ENCODE assay signal across 1 cellular context in genomic region chr11:554824-555499, GRCh38.
TF ChIP-seq lines count a peak whose summit lies in the region.

No MANE protein-coding gene starts in this region.

TF ChIP-seq in HepG2, 621 proteins besides CTCF, POLR2A, EP300 and RAD21 (continued from another document and continues in another):
- no peak for TF ChIP-seq STAT6 (CRISPR knock-in tag; IDR thresholded peaks at IDR 0.05; ENCODE audit: borderline replicate concordance)
- TF ChIP-seq ZNF569 (CRISPR knock-in tag; IDR thresholded peaks at IDR 0.05; ENCODE audit: borderline replicate concordance): no peak
- no peak for TF ChIP-seq CEBPB (IDR thresholded peaks at IDR 0.05; ENCODE audit: borderline replicate concordance, low read depth, low read length)
- no peak for TF ChIP-seq MAZ (IDR thresholded peaks at IDR 0.05; ENCODE audit: borderline replicate concordance, low read depth, low read length)
- TF ChIP-seq MAZ (CRISPR knock-in tag; IDR thresholded peaks at IDR 0.05; ENCODE audit: low read depth): peak; percentile 92
- TF ChIP-seq ZBTB49 (CRISPR knock-in tag; IDR thresholded peaks at IDR 0.05; ENCODE audit: borderline replicate concordance): no peak
- no peak for TF ChIP-seq YEATS2 (CRISPR knock-in tag; IDR thresholded peaks at IDR 0.05; ENCODE audit: borderline replicate concordance)
- TF ChIP-seq ZNF713 (CRISPR knock-in tag; IDR thresholded peaks at IDR 0.05): no peak
- peak; percentile 79; the same call in 1 of the 2 replicates for TF ChIP-seq KDM3A (CRISPR knock-in tag; IDR thresholded peaks at IDR 0.05; ENCODE audit: low read depth)
- no peak for TF ChIP-seq LCORL (IDR thresholded peaks at IDR 0.05)
- no peak for TF ChIP-seq LCORL (CRISPR knock-in tag; IDR thresholded peaks at IDR 0.05)
- TF ChIP-seq ZNF264 (CRISPR knock-in tag; IDR thresholded peaks at IDR 0.05): no peak
- no peak for TF ChIP-seq ZBTB42 (CRISPR knock-in tag; IDR thresholded peaks at IDR 0.05)
- TF ChIP-seq ZNF431 (CRISPR knock-in tag; IDR thresholded peaks at IDR 0.05; ENCODE audit: borderline replicate concordance, low read depth): no peak
- no peak for TF ChIP-seq STAT5B (CRISPR knock-in tag; IDR thresholded peaks at IDR 0.05)
- TF ChIP-seq ZBTB25 (CRISPR knock-in tag; IDR thresholded peaks at IDR 0.05): 0 out of 2 replicates have a peak, but pooled peaks have one; percentile 31
- TF ChIP-seq TBL1XR1 (IDR thresholded peaks at IDR 0.05; ENCODE audit: borderline replicate concordance, low read length, partially characterized antibody): no peak
- TF ChIP-seq ERF (CRISPR knock-in tag; IDR thresholded peaks at IDR 0.05): no peak
- TF ChIP-seq AKNA (CRISPR knock-in tag; IDR thresholded peaks at IDR 0.05; ENCODE audit: borderline replicate concordance): no peak
- no peak for TF ChIP-seq PITX1 (CRISPR knock-in tag; IDR thresholded peaks at IDR 0.05)
- no peak for TF ChIP-seq AGO2 (optimal IDR thresholded peaks at IDR 0.05; ENCODE audit: low read depth, low read length)
- peak; percentile 45; the same call in 1 of the 2 replicates for TF ChIP-seq MYC (CRISPR knock-in tag; IDR thresholded peaks at IDR 0.05; ENCODE audit: borderline replicate concordance)
- TF ChIP-seq ZBTB40 (IDR thresholded peaks at IDR 0.05): no peak
- TF ChIP-seq ZBTB40 (CRISPR knock-in tag; IDR thresholded peaks at IDR 0.05): 0 out of 2 replicates have a peak, but pooled peaks have one; percentile 27
- TF ChIP-seq E2F1 (CRISPR knock-in tag; IDR thresholded peaks at IDR 0.05): no peak
- TF ChIP-seq MAFK (conservative IDR thresholded peaks at IDR 0.05 in 1 of 2, IDR thresholded peaks at IDR 0.05 in 1 of 2; ENCODE audit: low read length in 2 of 2): no peak
- peak; percentile 44; the same call in 1 of the 2 replicates for TF ChIP-seq MXD4 (CRISPR knock-in tag; IDR thresholded peaks at IDR 0.05)
- TF ChIP-seq SIN3A (IDR thresholded peaks at IDR 0.05; ENCODE audit: borderline replicate concordance, low read depth, low read length): no peak
- no peak for TF ChIP-seq RFXAP (CRISPR knock-in tag; IDR thresholded peaks at IDR 0.05; ENCODE audit: borderline replicate concordance)
- no peak for TF ChIP-seq ZNF7 (CRISPR knock-in tag; IDR thresholded peaks at IDR 0.05)
- TF ChIP-seq ATM (IDR thresholded peaks at IDR 0.05; ENCODE audit: borderline replicate concordance): no peak
- no peak for TF ChIP-seq ZFP91 (CRISPR knock-in tag; IDR thresholded peaks at IDR 0.05; ENCODE audit: borderline replicate concordance)
- no peak for TF ChIP-seq AGO1 (IDR thresholded peaks at IDR 0.05; ENCODE audit: low read depth, low read length, poor library complexity, severe bottlenecking)
- no peak for TF ChIP-seq ZNF839 (CRISPR knock-in tag; IDR thresholded peaks at IDR 0.05; ENCODE audit: borderline replicate concordance)
- peak; percentile 61 for TF ChIP-seq SAP130 (CRISPR knock-in tag; IDR thresholded peaks at IDR 0.05; ENCODE audit: low read depth)
- no peak for TF ChIP-seq KAT2B (IDR thresholded peaks at IDR 0.05; ENCODE audit: borderline replicate concordance, low read depth, low read length)
- no peak for TF ChIP-seq POLR2AphosphoS5 (IDR thresholded peaks at IDR 0.05; ENCODE audit: low read depth, low read length)
